ENCODE assay signal across 11 cellular contexts in the genomic region with DNA sequence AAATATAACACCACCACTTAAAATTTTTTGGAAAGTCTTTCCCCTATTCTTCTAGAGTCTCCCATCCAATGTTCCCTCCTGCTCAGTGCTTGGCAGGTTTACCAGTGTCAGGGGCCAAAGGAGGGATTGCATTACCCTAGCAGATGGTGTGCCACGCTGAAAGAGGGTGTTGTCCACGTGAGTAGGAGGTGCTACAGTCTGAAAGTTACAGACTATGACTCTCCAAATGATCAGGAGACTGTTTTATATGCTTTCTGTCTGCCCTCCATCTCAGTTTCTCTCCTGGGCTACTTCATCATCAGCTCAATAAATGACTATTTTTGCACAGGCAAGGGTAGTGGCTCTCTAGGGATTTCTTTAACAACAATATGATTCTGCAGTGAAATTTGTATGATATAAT. TPM values are rescaled to one million over a fixed set of nuclear protein-coding genes. Genes with fewer than 3 reads are reported as not detected.
DNase-seq lines count a peak whose midpoint lies in the region; ATAC-seq and TF ChIP-seq lines count a peak whose summit lies in the region.
"Had no signal": no experiment of that assay in that cellular context is flagged by ENCODE, and none has a peak within 500 bp of the region (broad histone marks: within the 10 kb centered on the region; RNA-seq: fewer than 3 reads in every experiment).

No MANE protein-coding gene starts in this region.

- no peaks in the 10 kb centered on the region for H3K9me3 Mint-ChIP-seq in activated CD4-positive, alpha-beta T cell treated with anti-CD3 and anti-CD28 coated beads, Interleukin-2, amount 10 ng/mL, durations not matched to agents 7 days and 5 days
- H3K9me3 Mint-ChIP-seq in activated T-helper 17 cell treated with anti-CD3 and anti-CD28 coated beads, Interleukin-2, amount 50 U/mL, for 72 hours, result no peaks in the 10 kb centered on the region

- H2BK120ac ChIP-seq in trophoblast cell (ENCODE audit: insufficient read depth, low read length, poor library complexity), result no peak overlapping the region

- no peak overlapping the region for H2AFZ ChIP-seq in trophoblast cell (ENCODE audit: insufficient read depth, low read length, poor library complexity)

- peaks cover 28% of the 10 kb centered on the region for H3K36me3 Mint-ChIP-seq in activated CD4-positive, alpha-beta T cell treated with anti-CD3 and anti-CD28 coated beads, Interleukin-2, amount 10 ng/mL, durations not matched to agents 7 days and 5 days (ENCODE audit: low read depth)
- H3K36me3 Mint-ChIP-seq in activated T-helper 17 cell treated with anti-CD3 and anti-CD28 coated beads, Interleukin-2, amount 50 U/mL, for 72 hours (ENCODE audit: low read depth), result peaks cover 83% of the 10 kb centered on the region

- H4K91ac ChIP-seq in trophoblast cell (ENCODE audit: low read depth, low read length), result no peak overlapping the region

- CTCF ChIA-PET in activated CD4-positive, alpha-beta T cell treated with anti-CD3 and anti-CD28 coated beads, Interleukin-2, amount 10 ng/mL, durations not matched to agents 7 days and 5 days (lab: Charles Lee), result interaction anchor here (1.2 to 1.5 kb wide), 2 partner anchors 21 to 94 kb away, joined by 3 read pairs; no protein-coding TSS in a partner anchor

- H2BK12ac ChIP-seq in trophoblast cell (ENCODE audit: low read length), result no peak overlapping the region

- H3K4me3 ChIP-seq in left ventricle myocardium inferior, result no peak overlapping the region
- H3K4me3 ChIP-seq in trophoblast cell (ENCODE audit: low read depth, low read length), result no peak overlapping the region

- peaks cover 9% of the 10 kb centered on the region for H3K4me1 Mint-ChIP-seq in activated CD4-positive, alpha-beta T cell treated with anti-CD3 and anti-CD28 coated beads, Interleukin-2, amount 10 ng/mL, durations not matched to agents 7 days and 5 days
- peaks cover 17% of the 10 kb centered on the region for H3K4me1 Mint-ChIP-seq in activated T-helper 17 cell treated with anti-CD3 and anti-CD28 coated beads, Interleukin-2, amount 50 U/mL, for 72 hours

- POLR2A ChIA-PET in activated CD4-positive, alpha-beta T cell treated with anti-CD3 and anti-CD28 coated beads, Interleukin-2, amount 10 ng/mL, durations not matched to agents 7 days and 5 days (lab: Charles Lee), result no interaction called here

- no CpG with 5 or more reads among the region's 2 CpGs for WGBS in trophoblast cell (ENCODE audit: extremely low coverage, insufficient coverage, insufficient read length)

- no peak overlapping the region for H3K9ac ChIP-seq in trophoblast cell (ENCODE audit: low read length)

- H4K12ac ChIP-seq in trophoblast cell (ENCODE audit: low read depth, low read length), result no peak overlapping the region

- no peak overlapping the region for H3K27ac Mint-ChIP-seq in activated CD4-positive, alpha-beta T cell treated with anti-CD3 and anti-CD28 coated beads, Interleukin-2, amount 10 ng/mL, durations not matched to agents 7 days and 5 days
- H3K27ac Mint-ChIP-seq in activated T-helper 17 cell treated with anti-CD3 and anti-CD28 coated beads, Interleukin-2, amount 50 U/mL, for 72 hours, result peak overlapping the region; percentile 40

- no peaks in the 10 kb centered on the region for H3K27me3 Mint-ChIP-seq in activated CD4-positive, alpha-beta T cell treated with anti-CD3 and anti-CD28 coated beads, Interleukin-2, amount 10 ng/mL, durations not matched to agents 7 days and 5 days
- H3K27me3 Mint-ChIP-seq in activated T-helper 17 cell treated with anti-CD3 and anti-CD28 coated beads, Interleukin-2, amount 50 U/mL, for 72 hours, result no peaks in the 10 kb centered on the region

- DNase-seq in activated CD4-positive, alpha-beta T cell treated with anti-CD3 and anti-CD28 coated beads for 48 hours, result peak; percentile 6
- DNase-seq in activated CD4-positive, alpha-beta T cell treated with anti-CD3 and anti-CD28 coated beads, Interleukin-2, amount 10 ng/mL, durations not matched to agents 7 days and 5 days, result no peak
- DNase-seq in left ventricle myocardium inferior (peak; percentile 50), HuH-7.5 (ENCODE audit: low spot score) (no peak), trophoblast cell (no peak), putamen (ENCODE audit: low spot score) (no peak)
- DNase-seq: NCI-H526 treated with DMSO at 0.1 percent for 48 hours had no signal

- intact Hi-C loops in left ventricle myocardium inferior (cut with micrococcal nuclease), result no loop called here

- no peaks in the 10 kb centered on the region for H3K79me1 ChIP-seq in trophoblast cell (ENCODE audit: low read length)

- H3K79me2 ChIP-seq in trophoblast cell (ENCODE audit: control insufficient read depth, insufficient read depth, low read length, poor library complexity), result no peaks in the 10 kb centered on the region

- H3K4me1 ChIP-seq in left ventricle myocardium inferior (peaks cover 30% of the 10 kb centered on the region), trophoblast cell (ENCODE audit: control insufficient read depth in 1 of 2, insufficient read depth in 2 of 2, low read length in 2 of 2) (peaks cover 0 to 6% of the 10 kb centered on the region in 2 experiments)

- no peak overlapping the region for H3K18ac ChIP-seq in trophoblast cell (ENCODE audit: low read length)

- H3K36me3 ChIP-seq in left ventricle myocardium inferior, result peaks cover 45% of the 10 kb centered on the region
- peaks cover 4 to 9% of the 10 kb centered on the region in 2 experiments for H3K36me3 ChIP-seq in trophoblast cell (ENCODE audit: control insufficient read depth in 1 of 2, insufficient read depth in 2 of 2, low read length in 2 of 2)

- H3K9me3 ChIP-seq in left ventricle myocardium inferior (replicated peaks) (no peaks in the 10 kb centered on the region), trophoblast cell (ENCODE audit: insufficient read depth, low read depth, low read length) (no peaks in the 10 kb centered on the region)

- peak overlapping the region; percentile 71 for H3K27ac ChIP-seq in left ventricle myocardium inferior (replicated peaks)
- peak overlapping the region; percentile 59 for H3K27ac ChIP-seq in temporal lobe (ENCODE audit: low read depth, low read length)
- H3K27ac ChIP-seq in trophoblast cell (ENCODE audit: low read depth, low read length), result no peak overlapping the region

- no peak overlapping the region for H3K4ac ChIP-seq in trophoblast cell (ENCODE audit: low read depth, low read length)

- no peak overlapping the region for H3K4me2 ChIP-seq in trophoblast cell (ENCODE audit: low read length)

- TF ChIP-seq CTCF in left ventricle myocardium inferior (IDR thresholded peaks at IDR 0.05; ENCODE audit: borderline replicate concordance), result no peak

- peak; percentile 49 for ATAC-seq in activated T-helper 17 cell treated with anti-CD3 and anti-CD28 coated beads, Interleukin-2, amount 50 U/mL, for 72 hours (replicated peaks)

- no peak overlapping the region for H3K23ac ChIP-seq in trophoblast cell (ENCODE audit: low read length)

- H3K14ac ChIP-seq in trophoblast cell (ENCODE audit: low read length), result no peak overlapping the region

- no peak overlapping the region for H2BK5ac ChIP-seq in trophoblast cell (ENCODE audit: low read depth, low read length, poor library complexity)

- H4K8ac ChIP-seq in trophoblast cell (ENCODE audit: low read depth, low read length), result no peak overlapping the region

- no peak overlapping the region for H2AK5ac ChIP-seq in trophoblast cell (ENCODE audit: low read length)

- no peaks in the 10 kb centered on the region for H3K27me3 ChIP-seq in left ventricle myocardium inferior (ENCODE audit: low read depth)
- H3K27me3 ChIP-seq in trophoblast cell (ENCODE audit: insufficient read depth, low read length), result no peaks in the 10 kb centered on the region

- H3K4me3 Mint-ChIP-seq in activated CD4-positive, alpha-beta T cell treated with anti-CD3 and anti-CD28 coated beads, Interleukin-2, amount 10 ng/mL, durations not matched to agents 7 days and 5 days, result no peak overlapping the region
- H3K4me3 Mint-ChIP-seq in activated T-helper 17 cell treated with anti-CD3 and anti-CD28 coated beads, Interleukin-2, amount 50 U/mL, for 72 hours, result no peak overlapping the region

RNA-seq across cellular contexts. Expression of a gene that starts 31.3 kb away (rescaled TPM):
- total RNA-seq in activated CD4-positive, alpha-beta T cell treated with anti-CD3 and anti-CD28 coated beads, Interleukin-2, amount 10 ng/mL, durations not matched to agents 7 days and 5 days, result not detected
- total RNA-seq in activated T-helper 17 cell treated with anti-CD3 and anti-CD28 coated beads, Interleukin-2, amount 50 U/mL, for 72 hours, result not detected
- 1.1 TPM for total RNA-seq in left ventricle myocardium inferior
- 0.25 TPM for total RNA-seq in temporal lobe
- polyA plus RNA-seq in trophoblast cell (2013), result 0.18 and 0.25 TPM in 2 replicates
- total RNA-seq: A673; activated CD8-positive, alpha-beta memory T cell treated with anti-CD3 and anti-CD28 coated beads for 36 hours had no signal

RNA-seq across cellular contexts. Expression of a gene that starts 58.2 kb away (rescaled TPM):
- 10 to 100 TPM; 82.5 to 87.4 TPM for total RNA-seq in activated CD4-positive, alpha-beta T cell treated with anti-CD3 and anti-CD28 coated beads, Interleukin-2, amount 10 ng/mL, durations not matched to agents 7 days and 5 days
- total RNA-seq in activated T-helper 17 cell treated with anti-CD3 and anti-CD28 coated beads, Interleukin-2, amount 50 U/mL, for 72 hours, result 100 to 1,000 TPM in 1 of 2 donors, 10 to 100 TPM in 1; 69.0 to 102 TPM
- total RNA-seq in left ventricle myocardium inferior, result 17.1 TPM
- total RNA-seq in temporal lobe, result 34.9 TPM
- polyA plus RNA-seq in trophoblast cell (2013), result 63.5 and 66.1 TPM in 2 replicates

Comparison
In these comparisons a context has a peak if more than half of its experiments do, and no peak if none do; other contexts are left out.
1. DNase-seq: peak in activated CD4-positive, alpha-beta T cell treated with anti-CD3 and anti-CD28 coated beads for 48 hours (single experiment) and left ventricle myocardium inferior (single experiment); none in activated CD4-positive, alpha-beta T cell treated with anti-CD3 and anti-CD28 coated beads, Interleukin-2, amount 10 ng/mL, durations not matched to agents 7 days and 5 days (single experiment), HuH-7.5 (single experiment), trophoblast cell (0 of 2) and putamen (single experiment).